ENCODE assay signal across 22 cellular contexts in the genomic region with DNA sequence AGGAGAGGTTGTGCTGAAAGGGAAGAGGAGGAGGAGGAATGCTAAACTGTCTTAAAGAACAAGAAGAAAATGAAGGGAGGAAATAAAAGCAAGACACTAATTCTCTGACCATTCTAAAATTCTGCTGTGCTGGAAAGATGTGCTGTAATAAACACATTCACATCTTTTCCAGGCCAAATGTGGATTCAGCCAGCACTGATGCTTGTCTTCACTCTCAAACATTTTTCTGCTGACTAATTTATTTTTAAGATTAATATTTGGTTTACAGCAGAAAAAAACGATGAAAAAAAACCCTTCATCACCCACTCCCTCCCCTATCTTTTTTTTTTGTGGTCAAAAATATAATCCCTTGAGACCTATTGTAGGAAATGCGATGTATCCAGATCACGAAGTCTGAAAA.
A peak's percentile ranks its signal among the peaks of the same experiment; 100 is the strongest.
DNase-seq lines count a peak whose midpoint lies in the region; ATAC-seq, FAIRE-seq and TF ChIP-seq lines count a peak whose summit lies in the region.
"Had no signal": no experiment of that assay in that cellular context is flagged by ENCODE, and none has a peak within 500 bp of the region (broad histone marks: within the 10 kb centered on the region; RNA-seq: fewer than 3 reads in every experiment).

No MANE protein-coding gene starts in this region.

- H3K27ac Mint-ChIP-seq in osteocyte (ENCODE audit: unreplicated experiment) = peak overlapping the region; percentile 77
- H3K27ac Mint-ChIP-seq in activated CD4-positive, alpha-beta T cell treated with anti-CD3 and anti-CD28 coated beads, Interleukin-2, amount 10 ng/mL, durations not matched to agents 7 days and 5 days = no peak overlapping the region
- H3K27ac Mint-ChIP-seq: B cell; CD4-positive, CD25-positive, alpha-beta regulatory T cell; HFFc6; IgD-negative memory B cell had no signal

- no peaks in the 10 kb centered on the region for H3K9me3 Mint-ChIP-seq in osteocyte (ENCODE audit: unreplicated experiment)
- H3K9me3 Mint-ChIP-seq in activated CD4-positive, alpha-beta T cell treated with anti-CD3 and anti-CD28 coated beads, Interleukin-2, amount 10 ng/mL, durations not matched to agents 7 days and 5 days = no peaks in the 10 kb centered on the region
- H3K9me3 Mint-ChIP-seq: CD4-positive, CD25-positive, alpha-beta regulatory T cell; H9; HFFc6; IgD-negative memory B cell had no signal

- intact Hi-C loops in Panc1 (cut with micrococcal nuclease; ENCODE audit: unreplicated experiment) = no loop called here

- in situ Hi-C loops in Panc1 (cut with HindIII; ENCODE audit: low pct_unique_long_range_greater_than_20kb, low sequenced_read_pairs) = no loop called here

- peaks cover 21% of the 10 kb centered on the region for H3K4me1 Mint-ChIP-seq in osteocyte (ENCODE audit: unreplicated experiment)
- peaks cover 7% of the 10 kb centered on the region for H3K4me1 Mint-ChIP-seq in activated CD4-positive, alpha-beta T cell treated with anti-CD3 and anti-CD28 coated beads, Interleukin-2, amount 10 ng/mL, durations not matched to agents 7 days and 5 days

- no peak for ATAC-seq in Panc1

- no peaks in the 10 kb centered on the region for H3K36me3 ChIP-seq in Panc1 (ENCODE audit: control insufficient read depth, insufficient read depth, low read length)
- H3K36me3 ChIP-seq: Peyer's patch had no signal

- CTCF ChIA-PET in Panc1 (lab: Charles Lee) = no interaction called here
- CTCF ChIA-PET in activated CD4-positive, alpha-beta T cell treated with anti-CD3 and anti-CD28 coated beads, Interleukin-2, amount 10 ng/mL, durations not matched to agents 7 days and 5 days (lab: Charles Lee) = no interaction called here

- H3K27ac ChIP-seq in Panc1 (ENCODE audit: low read length) = peak overlapping the region; percentile 74; the same call in 1 of the 2 replicates
- H3K27ac ChIP-seq: Peyer's patch had no signal

- no TSS peak for BruUV-seq in Panc1 (replicated peaks; lab: Mats Ljungman, UMichigan)

- no peaks in the 10 kb centered on the region for H3K27me3 ChIP-seq in Panc1 (ENCODE audit: control insufficient read depth, insufficient read depth, low read length)
- H3K27me3 ChIP-seq: Peyer's patch had no signal

- DNase-seq in AG10803 (ENCODE audit: low read depth) (peak; percentile 67), Panc1 (ENCODE audit: low read depth, low spot score) (no peak), fibroblast of mammary gland (ENCODE audit: low read depth) (peak; percentile 14), osteocyte (ENCODE audit: extremely low spot score, unreplicated experiment) (no peak), putamen (ENCODE audit: low spot score) (no peak), D721Med (ENCODE audit: insufficient read length, low spot score) (no peak)
- no peak for DNase-seq in activated CD4-positive, alpha-beta T cell treated with anti-CD3 and anti-CD28 coated beads, Interleukin-2, amount 10 ng/mL, durations not matched to agents 7 days and 5 days
- DNase-seq: CD4-positive, CD25-positive, alpha-beta regulatory T cell; DMS79 treated with DMSO at 0.1 percent for 48 hours; H9; HFFc6; Karpas-422; NCI-H1694; NCI-H2081; NCI-H2171 treated with DMSO at 0.1 percent for 48 hours; NCI-H524 treated with DMSO at 0.1 percent for 48 hours; NCI-H82; Peyer's patch had no signal

- H3K4me3 ChIP-seq in AG10803 (ENCODE audit: low read length) (no peak overlapping the region), Panc1 (ENCODE audit: low read depth in 2 of 2, low read length in 2 of 2) (no peak overlapping the region), fibroblast of mammary gland (ENCODE audit: control insufficient read depth, low read depth, low read length) (no peak overlapping the region)
- H3K4me3 ChIP-seq: Peyer's patch had no signal

- no peaks in the 10 kb centered on the region for H3K27me3 Mint-ChIP-seq in osteocyte (ENCODE audit: unreplicated experiment)
- no peaks in the 10 kb centered on the region for H3K27me3 Mint-ChIP-seq in activated CD4-positive, alpha-beta T cell treated with anti-CD3 and anti-CD28 coated beads, Interleukin-2, amount 10 ng/mL, durations not matched to agents 7 days and 5 days

- H3K4me1 ChIP-seq in Panc1 (ENCODE audit: control insufficient read depth, insufficient read depth, low read length) = peaks cover 12% of the 10 kb centered on the region; the same call in 1 of the 2 replicates
- H3K4me1 ChIP-seq: Peyer's patch had no signal

- no peaks in the 10 kb centered on the region for H3K9me3 ChIP-seq in Panc1 (ENCODE audit: control insufficient read depth, insufficient read depth, low read depth, low read length)
- H3K9me3 ChIP-seq: Peyer's patch had no signal

- TF ChIP-seq CTCF in AG10803 (conservative IDR thresholded peaks at IDR 0.05; ENCODE audit: low read length) (no peak), Panc1 (IDR thresholded peaks at IDR 0.05) (no peak), fibroblast of mammary gland (conservative IDR thresholded peaks at IDR 0.05; ENCODE audit: control insufficient read depth, insufficient read depth, low read depth, low read length) (no peak), osteocyte (IDR thresholded peaks at IDR 0.05) (no peak), D721Med (IDR thresholded peaks at IDR 0.05; ENCODE audit: insufficient read depth, missing control alignments) (no peak)

- H3K36me3 Mint-ChIP-seq in osteocyte (ENCODE audit: unreplicated experiment) = peaks cover 14% of the 10 kb centered on the region
- no peaks in the 10 kb centered on the region for H3K36me3 Mint-ChIP-seq in activated CD4-positive, alpha-beta T cell treated with anti-CD3 and anti-CD28 coated beads, Interleukin-2, amount 10 ng/mL, durations not matched to agents 7 days and 5 days (ENCODE audit: low read depth)

- no peak for FAIRE-seq in D721Med (lab: Jason Lieb, UNC)
- FAIRE-seq: GM12891, HTR-8/SVneo had no signal

- H3K4me3 Mint-ChIP-seq in osteocyte (ENCODE audit: unreplicated experiment) = no peak overlapping the region
- H3K4me3 Mint-ChIP-seq in activated CD4-positive, alpha-beta T cell treated with anti-CD3 and anti-CD28 coated beads, Interleukin-2, amount 10 ng/mL, durations not matched to agents 7 days and 5 days = no peak overlapping the region
- H3K4me3 Mint-ChIP-seq: B cell; CD4-positive, CD25-positive, alpha-beta regulatory T cell; H9; HFFc6; IgD-negative memory B cell had no signal

- POLR2A ChIA-PET in Panc1 (lab: Charles Lee) = no interaction called here
- POLR2A ChIA-PET in activated CD4-positive, alpha-beta T cell treated with anti-CD3 and anti-CD28 coated beads, Interleukin-2, amount 10 ng/mL, durations not matched to agents 7 days and 5 days (lab: Charles Lee) = no interaction called here

Comparison
In these comparisons a context has a peak if more than half of its experiments do, and no peak if none do; other contexts are left out.
1. DNase-seq: peak in AG10803 (single experiment) and fibroblast of mammary gland (single experiment); none in Panc1 (single experiment), osteocyte (single experiment), putamen (single experiment), D721Med (single experiment) and activated CD4-positive, alpha-beta T cell treated with anti-CD3 and anti-CD28 coated beads, Interleukin-2, amount 10 ng/mL, durations not matched to agents 7 days and 5 days (single experiment).